ENCODE assay signal across 1 cellular context in the genomic region with DNA sequence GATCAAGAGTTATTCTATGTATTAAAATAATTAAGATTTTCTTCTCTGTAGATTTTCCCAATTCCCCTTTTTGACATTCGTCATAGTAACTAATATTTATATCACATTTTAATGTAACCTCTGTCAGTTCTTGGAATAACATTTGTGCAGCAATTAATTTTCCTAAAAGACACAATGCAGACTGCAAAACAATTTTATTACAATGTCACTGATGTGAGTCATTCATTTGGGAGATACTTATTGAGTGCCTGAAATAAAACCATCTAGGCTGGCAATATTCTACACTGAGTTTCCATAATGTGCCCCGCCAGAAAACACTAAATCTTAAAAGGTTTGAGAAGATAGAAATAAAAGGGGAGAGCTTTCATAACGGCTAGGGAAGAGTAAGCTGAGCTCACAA.
TF ChIP-seq lines count a peak whose summit lies in the region.

No MANE protein-coding gene starts in this region.

TF ChIP-seq in HEK293, 187 proteins besides CTCF, POLR2A, EP300 and RAD21 (continued from another document):
- TF ChIP-seq, protein P1, sequence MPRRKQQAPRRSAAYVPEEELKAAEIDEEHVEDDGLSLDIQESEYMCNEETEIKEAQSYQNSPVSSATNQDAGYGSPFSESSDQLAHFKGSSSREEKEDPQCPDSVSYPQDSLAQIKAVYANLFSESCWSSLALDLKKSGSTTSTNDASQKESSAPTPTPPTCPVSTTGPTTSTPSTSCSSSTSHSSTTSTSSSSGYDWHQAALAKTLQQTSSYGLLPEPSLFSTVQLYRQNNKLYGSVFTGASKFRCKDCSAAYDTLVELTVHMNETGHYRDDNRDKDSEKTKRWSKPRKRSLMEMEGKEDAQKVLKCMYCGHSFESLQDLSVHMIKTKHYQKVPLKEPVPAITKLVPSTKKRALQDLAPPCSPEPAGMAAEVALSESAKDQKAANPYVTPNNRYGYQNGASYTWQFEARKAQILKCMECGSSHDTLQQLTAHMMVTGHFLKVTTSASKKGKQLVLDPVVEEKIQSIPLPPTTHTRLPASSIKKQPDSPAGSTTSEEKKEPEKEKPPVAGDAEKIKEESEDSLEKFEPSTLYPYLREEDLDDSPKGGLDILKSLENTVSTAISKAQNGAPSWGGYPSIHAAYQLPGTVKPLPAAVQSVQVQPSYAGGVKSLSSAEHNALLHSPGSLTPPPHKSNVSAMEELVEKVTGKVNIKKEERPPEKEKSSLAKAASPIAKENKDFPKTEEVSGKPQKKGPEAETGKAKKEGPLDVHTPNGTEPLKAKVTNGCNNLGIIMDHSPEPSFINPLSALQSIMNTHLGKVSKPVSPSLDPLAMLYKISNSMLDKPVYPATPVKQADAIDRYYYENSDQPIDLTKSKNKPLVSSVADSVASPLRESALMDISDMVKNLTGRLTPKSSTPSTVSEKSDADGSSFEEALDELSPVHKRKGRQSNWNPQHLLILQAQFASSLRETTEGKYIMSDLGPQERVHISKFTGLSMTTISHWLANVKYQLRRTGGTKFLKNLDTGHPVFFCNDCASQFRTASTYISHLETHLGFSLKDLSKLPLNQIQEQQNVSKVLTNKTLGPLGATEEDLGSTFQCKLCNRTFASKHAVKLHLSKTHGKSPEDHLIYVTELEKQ (tag by site-specific recombination; IDR thresholded peaks at IDR 0.05; ENCODE audit: borderline replicate concordance): no peak
- TF ChIP-seq, protein P2, sequence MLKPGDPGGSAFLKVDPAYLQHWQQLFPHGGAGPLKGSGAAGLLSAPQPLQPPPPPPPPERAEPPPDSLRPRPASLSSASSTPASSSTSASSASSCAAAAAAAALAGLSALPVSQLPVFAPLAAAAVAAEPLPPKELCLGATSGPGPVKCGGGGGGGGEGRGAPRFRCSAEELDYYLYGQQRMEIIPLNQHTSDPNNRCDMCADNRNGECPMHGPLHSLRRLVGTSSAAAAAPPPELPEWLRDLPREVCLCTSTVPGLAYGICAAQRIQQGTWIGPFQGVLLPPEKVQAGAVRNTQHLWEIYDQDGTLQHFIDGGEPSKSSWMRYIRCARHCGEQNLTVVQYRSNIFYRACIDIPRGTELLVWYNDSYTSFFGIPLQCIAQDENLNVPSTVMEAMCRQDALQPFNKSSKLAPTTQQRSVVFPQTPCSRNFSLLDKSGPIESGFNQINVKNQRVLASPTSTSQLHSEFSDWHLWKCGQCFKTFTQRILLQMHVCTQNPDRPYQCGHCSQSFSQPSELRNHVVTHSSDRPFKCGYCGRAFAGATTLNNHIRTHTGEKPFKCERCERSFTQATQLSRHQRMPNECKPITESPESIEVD (tag by site-specific recombination; IDR thresholded peaks at IDR 0.05): 0 out of 2 replicates have a peak, but pooled peaks have one; percentile 34
- TF ChIP-seq ZNF114 (tag by site-specific recombination; IDR thresholded peaks at IDR 0.05) (no peak), OVOL3 (tag by site-specific recombination; IDR thresholded peaks at IDR 0.05) (no peak), ZNF266 (tag by site-specific recombination; IDR thresholded peaks at IDR 0.05; ENCODE audit: low read depth) (no peak), ZBTB1 (tag by site-specific recombination; IDR thresholded peaks at IDR 0.05) (no peak), ZSCAN30 (tag by site-specific recombination; IDR thresholded peaks at IDR 0.05) (no peak), ZNF366 (tag by site-specific recombination; conservative IDR thresholded peaks at IDR 0.05) (0 out of 2 replicates have a peak, but pooled peaks have one; percentile 12), HOXC10 (CRISPR knock-in tag; IDR thresholded peaks at IDR 0.05) (no peak), ZNF433 (tag by site-specific recombination; IDR thresholded peaks at IDR 0.05; ENCODE audit: low read depth) (no peak), ZNF239 (tag by site-specific recombination; IDR thresholded peaks at IDR 0.05) (no peak), BCL11B (tag by site-specific recombination; IDR thresholded peaks at IDR 0.05; ENCODE audit: low read depth) (no peak), ZNF169 (tag by site-specific recombination; IDR thresholded peaks at IDR 0.05) (no peak), ZNF473 (tag by site-specific recombination; IDR thresholded peaks at IDR 0.05) (no peak), ZSCAN23 (tag by site-specific recombination; IDR thresholded peaks at IDR 0.05) (no peak), ZNF792 (tag by site-specific recombination; IDR thresholded peaks at IDR 0.05) (no peak)
- TF ChIP-seq, protein P3, sequence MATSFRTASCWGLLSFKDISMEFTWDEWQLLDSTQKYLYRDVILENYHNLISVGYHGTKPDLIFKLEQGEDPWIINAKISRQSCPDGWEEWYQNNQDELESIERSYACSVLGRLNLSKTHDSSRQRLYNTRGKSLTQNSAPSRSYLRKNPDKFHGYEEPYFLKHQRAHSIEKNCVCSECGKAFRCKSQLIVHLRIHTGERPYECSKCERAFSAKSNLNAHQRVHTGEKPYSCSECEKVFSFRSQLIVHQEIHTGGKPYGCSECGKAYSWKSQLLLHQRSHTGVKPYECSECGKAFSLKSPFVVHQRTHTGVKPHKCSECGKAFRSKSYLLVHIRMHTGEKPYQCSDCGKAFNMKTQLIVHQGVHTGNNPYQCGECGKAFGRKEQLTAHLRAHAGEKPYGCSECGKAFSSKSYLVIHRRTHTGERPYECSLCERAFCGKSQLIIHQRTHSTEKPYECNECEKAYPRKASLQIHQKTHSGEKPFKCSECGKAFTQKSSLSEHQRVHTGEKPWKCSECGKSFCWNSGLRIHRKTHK (tag by site-specific recombination; IDR thresholded peaks at IDR 0.05): no peak
TF ChIP-seq in HEK293: peak in this region for 4.
